In the genomic region with DNA sequence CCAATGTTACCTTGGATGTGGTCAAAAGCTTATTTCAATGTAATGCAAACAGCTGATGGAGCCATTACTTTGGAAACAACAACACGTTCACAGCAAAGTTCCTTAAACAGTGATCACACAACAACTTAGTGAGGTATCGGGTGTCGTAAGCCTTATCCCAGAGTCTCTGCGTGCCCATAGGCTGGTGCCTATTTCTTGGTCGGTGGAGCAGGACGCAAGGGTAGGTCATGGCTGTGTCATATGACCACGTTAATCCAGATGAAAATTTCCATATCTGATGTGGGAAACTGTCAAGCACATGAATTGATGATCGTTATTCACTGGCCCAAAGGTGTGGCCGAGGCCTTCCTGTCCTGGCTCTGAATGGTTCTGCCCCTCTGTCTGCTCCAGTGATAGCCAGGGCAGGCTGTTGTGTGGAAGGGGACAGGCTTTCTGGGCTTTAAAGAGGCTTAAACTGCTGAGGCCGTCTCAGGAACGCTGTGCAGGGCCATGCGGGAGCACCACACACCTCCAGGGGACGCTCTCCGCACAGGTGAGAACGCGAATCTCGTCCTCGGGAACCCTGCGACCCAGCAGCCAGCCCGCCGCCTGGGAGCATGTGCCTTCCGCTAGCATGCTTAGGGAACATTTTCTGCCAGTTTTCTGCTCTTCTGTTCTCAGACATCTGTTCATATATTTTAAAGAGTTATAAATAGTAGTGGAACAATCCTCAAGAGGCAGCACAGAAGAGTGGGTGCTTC, we compare ENCODE assay signal across 16 cellular contexts.
DNase-seq lines count a peak whose midpoint lies in the region; ATAC-seq and TF ChIP-seq lines count a peak whose summit lies in the region.
"Had no signal": no experiment of that assay in that cellular context is flagged by ENCODE, and none has a peak within 500 bp of the region (broad histone marks: within the 10 kb centered on the region; RNA-seq: fewer than 3 reads in every experiment).

No MANE protein-coding gene starts in this region.

- H3K4me1 ChIP-seq in right cardiac atrium (ENCODE audit: control insufficient read depth, insufficient read depth, low read length) (peaks cover 5% of the 10 kb centered on the region), heart left ventricle (peaks cover 0 to 33% (median 10%) of the 10 kb centered on the region in 12 donors), tibial artery (no peaks in the 10 kb centered on the region)

- DNase-seq in right cardiac atrium (peak in 2 of 3 donors; percentile 49 to 61), heart left ventricle (no peak), iPS DF 19.7 (ENCODE audit: low read depth, low spot score) (peak; percentile 61), tibial artery (no peak), MV-4-11 (lab: John Stamatoyannopoulos, UW) (no peak), GM19238 (ENCODE audit: insufficient read length, low spot score) (no peak)
- DNase-seq in stimulated activated CD4-positive, alpha-beta T cell treated with anti-CD3 and anti-CD28 coated beads, Interleukin-4, amount 100 ng/mL, for 4 hours, result no peak
- DNase-seq: activated CD4-positive, alpha-beta T cell treated with anti-CD3 and anti-CD28 coated beads for 1 hour; naive B cell; NCI-H774; stimulated activated CD4-positive, alpha-beta T cell treated with anti-CD3 and anti-CD28 coated beads, Interleukin-12 subunit alpha, Interleukin-12 subunit beta, amount 100 ng/mL, for 4 hours; stimulated activated CD8-positive, alpha-beta memory T cell treated with anti-CD3 and anti-CD28 coated beads, Interleukin-4, amount 100 ng/mL, for 48 hours; SW 1271 had no signal

- H3K9me3 ChIP-seq in right cardiac atrium (ENCODE audit: control insufficient read depth, low read length) (no peaks in the 10 kb centered on the region), heart left ventricle (no peaks in the 10 kb centered on the region), tibial artery (no peaks in the 10 kb centered on the region)
- H3K9me3 ChIP-seq: body of pancreas, MG63 had no signal

- peak in 3 of 12 donors; percentile 3 to 28 (median 8) for TF ChIP-seq CTCF in heart left ventricle (IDR thresholded peaks at IDR 0.05)
- TF ChIP-seq CTCF in tibial artery (IDR thresholded peaks at IDR 0.05), result peak; percentile 7 to 17

- peaks cover 0 to 28% (median 11%) of the 10 kb centered on the region in 9 donors for H3K36me3 ChIP-seq in heart left ventricle
- peaks cover 4 to 42% (median 13%) of the 10 kb centered on the region in 3 donors for H3K36me3 ChIP-seq in tibial artery

- ATAC-seq in right cardiac atrium, result no peak
- no peak for ATAC-seq in heart left ventricle
- ATAC-seq: body of pancreas had no signal

- WGBS in right cardiac atrium, result 78% methylated on average over 22 of the region's 22 CpGs
- WGBS in heart left ventricle, 4 donors, result 84 to 88% (median 85%) methylated on average over 21 to 22 of the region's 22 CpGs

- H3K4me3 ChIP-seq in right cardiac atrium (ENCODE audit: low read length) (no peak overlapping the region), heart left ventricle (no peak overlapping the region), tibial artery (no peak overlapping the region)
- H3K4me3 ChIP-seq: body of pancreas, MG63 had no signal

- intact Hi-C loops in right cardiac atrium (cut with DNase I) (no loop called here), heart left ventricle (cut with DNase I) (loop anchor here in 1 of 10 donors (10.0 kb wide), 1 partner anchor 87 kb away; the partner anchor contains the start of gene KCTD1), tibial artery (cut with DNase I; ENCODE audit: low total_unique reads) (no loop called here)

- no peak for TF ChIP-seq POLR2A in heart left ventricle (IDR thresholded peaks at IDR 0.05)

- H3K27ac ChIP-seq in right cardiac atrium (ENCODE audit: low read length) (no peak overlapping the region), heart left ventricle (no peak overlapping the region), angular gyrus (ENCODE audit: low read depth, low read length) (peak overlapping the region; percentile 46), tibial artery (no peak overlapping the region)
- H3K27ac ChIP-seq: body of pancreas had no signal

- H3K27me3 ChIP-seq in right cardiac atrium (ENCODE audit: control insufficient read depth, insufficient read depth) (no peaks in the 10 kb centered on the region), heart left ventricle (no peaks in the 10 kb centered on the region), tibial artery (no peaks in the 10 kb centered on the region)
- H3K27me3 ChIP-seq: body of pancreas, MG63 had no signal

Comparison
In these comparisons a context has a peak if more than half of its experiments do, and no peak if none do; other contexts are left out.
1. DNase-seq: peak in right cardiac atrium (2 of 3) and iPS DF 19.7 (single experiment); none in heart left ventricle (0 of 5), tibial artery (0 of 2), MV-4-11 (single experiment), stimulated activated CD4-positive, alpha-beta T cell treated with anti-CD3 and anti-CD28 coated beads, Interleukin-4, amount 100 ng/mL, for 4 hours (0 of 2) and GM19238 (single experiment).